In genomic region chr14:102901633-102902032, GRCh38 we compare ENCODE assay signal across 9 cellular contexts. TPM values are rescaled to one million over a fixed set of nuclear protein-coding genes. Genes with fewer than 3 reads are reported as not detected.
A peak's percentile ranks its signal among the peaks of the same experiment; 100 is the strongest.
DNase-seq lines count a peak whose midpoint lies in the region; ATAC-seq and TF ChIP-seq lines count a peak whose summit lies in the region.
"Had no signal": no experiment of that assay in that cellular context is flagged by ENCODE, and none has a peak within 500 bp of the region (broad histone marks: within the 10 kb centered on the region; RNA-seq: fewer than 3 reads in every experiment).

No MANE protein-coding gene starts in this region.

- no peaks in the 10 kb centered on the region for H3K27me3 ChIP-seq in CD4-positive, CD25-positive, alpha-beta regulatory T cell (ENCODE audit: control insufficient read depth, insufficient read depth, low read length)
- H3K27me3 ChIP-seq in Peyer's patch: no peaks in the 10 kb centered on the region
- H3K27me3 ChIP-seq in heart right ventricle: no peaks in the 10 kb centered on the region

- H3K27me3 Mint-ChIP-seq in CD4-positive, CD25-positive, alpha-beta regulatory T cell: no peaks in the 10 kb centered on the region

- no peak for TF ChIP-seq POLR2A in Peyer's patch (IDR thresholded peaks at IDR 0.05)

- peaks cover 67% of the 10 kb centered on the region for H3K36me3 ChIP-seq in CD4-positive, CD25-positive, alpha-beta regulatory T cell (ENCODE audit: control insufficient read depth, insufficient read depth, low read length)
- peaks cover 0 to 43% (median 0%) of the 10 kb centered on the region in 3 donors for H3K36me3 ChIP-seq in Peyer's patch
- H3K36me3 ChIP-seq in heart right ventricle: peaks cover 0 to 91% (median 4%) of the 10 kb centered on the region in 9 donors

- no peak overlapping the region for H3K4me3 ChIP-seq in CD4-positive, CD25-positive, alpha-beta regulatory T cell (ENCODE audit: low read depth, low read length)
- H3K4me3 ChIP-seq in Peyer's patch: no peak overlapping the region
- no peak overlapping the region for H3K4me3 ChIP-seq in heart right ventricle

- H3K36me3 Mint-ChIP-seq in CD4-positive, CD25-positive, alpha-beta regulatory T cell: peaks cover 39% of the 10 kb centered on the region

- no peak for DNase-seq in CD4-positive, CD25-positive, alpha-beta regulatory T cell
- DNase-seq in Peyer's patch (peak in 2 of 3 donors; percentile 80 to 86), activated gamma-delta T cell treated with Interleukin-2 at 50 U/mL for 16 hours (no peak), ecto neural progenitor cell (ENCODE audit: low spot score) (no peak), heart right ventricle (no peak), NCI-H526 (lab: John Stamatoyannopoulos, UW) (no peak)
- DNase-seq: EL had no signal

- peak overlapping the region in 1 of 4 donors; percentile 23 for H3K4me3 Mint-ChIP-seq in CD4-positive, CD25-positive, alpha-beta regulatory T cell

- WGBS in heart right ventricle, 2 donors: 54 to 80% methylated on average over 4 of the region's 4 CpGs

- H3K9me3 Mint-ChIP-seq in CD4-positive, CD25-positive, alpha-beta regulatory T cell: no peaks in the 10 kb centered on the region

- TF ChIP-seq CTCF in Peyer's patch (IDR thresholded peaks at IDR 0.05) (no peak), heart right ventricle (IDR thresholded peaks at IDR 0.05) (no peak)

- ATAC-seq in CD4-positive, CD25-positive, alpha-beta regulatory T cell (ENCODE audit: low read depth in 2 of 2): peak; percentile 43 to 56
- ATAC-seq in GM19023 (IDR thresholded peaks at IDR 0.05; ENCODE audit: unreplicated experiment) (peak; percentile 71), HG02943 (IDR thresholded peaks at IDR 0.05; ENCODE audit: low read depth, unreplicated experiment) (peak; percentile 74), heart right ventricle (no peak)

- peak overlapping the region in 2 of 3 donors; percentile 55 to 90 for H3K27ac Mint-ChIP-seq in CD4-positive, CD25-positive, alpha-beta regulatory T cell

- H3K9me3 ChIP-seq in CD4-positive, CD25-positive, alpha-beta regulatory T cell (ENCODE audit: control insufficient read depth in 2 of 2, low read length in 2 of 2): no peaks in the 10 kb centered on the region
- H3K9me3 ChIP-seq in Peyer's patch (no peaks in the 10 kb centered on the region), heart right ventricle (no peaks in the 10 kb centered on the region)

- no peak overlapping the region for H3K27ac ChIP-seq in CD4-positive, CD25-positive, alpha-beta regulatory T cell (ENCODE audit: insufficient read depth, low read length, poor library complexity, severe bottlenecking)
- H3K27ac ChIP-seq in Peyer's patch (peak overlapping the region in 2 of 4 donors; percentile 82 to 87), heart right ventricle (no peak overlapping the region)

- peaks cover 0 to 17% (median 8%) of the 10 kb centered on the region in 4 donors for H3K4me1 Mint-ChIP-seq in CD4-positive, CD25-positive, alpha-beta regulatory T cell

- H3K4me1 ChIP-seq in CD4-positive, CD25-positive, alpha-beta regulatory T cell (ENCODE audit: control insufficient read depth, insufficient read depth, low read length, poor library complexity, severe bottlenecking): no peaks in the 10 kb centered on the region
- H3K4me1 ChIP-seq in Peyer's patch (peaks cover 0 to 32% (median 11%) of the 10 kb centered on the region in 4 donors), heart right ventricle (peaks cover 0 to 12% (median 0%) of the 10 kb centered on the region in 9 donors)

- intact Hi-C loops in heart right ventricle (cut with DNase I): no loop called here

RNA-seq across cellular contexts. Expression of gene AMN, which starts 20.8 kb away (rescaled TPM):
- 0.86 TPM for total RNA-seq in CD4-positive, CD25-positive, alpha-beta regulatory T cell
- polyA plus RNA-seq in CD4-positive, CD25-positive, alpha-beta regulatory T cell: 1 to 10 TPM in 1 of 4 donors, under 1 TPM in 2, not detected in 1; 0.24 to 2.2 (median 0.46) TPM
- total RNA-seq in Peyer's patch (1,000 to 10,000 TPM in 1 of 4 donors, 100 to 1,000 TPM in 2, 10 to 100 TPM in 1; 89.1 to 1,110 (median 806) TPM), heart right ventricle (under 1 TPM in 1 of 10 donors, not detected in 9; 0.40 TPM)
- polyA plus RNA-seq in heart right ventricle: under 1 TPM; 0.15 to 0.17 TPM

Comparison
In these comparisons a context has a peak if more than half of its experiments do, and no peak if none do; other contexts are left out.
1. ATAC-seq: peak in CD4-positive, CD25-positive, alpha-beta regulatory T cell (2 of 2), GM19023 (single experiment) and HG02943 (single experiment); none in heart right ventricle (0 of 8).
2. DNase-seq: peak in Peyer's patch (2 of 3); none in CD4-positive, CD25-positive, alpha-beta regulatory T cell (0 of 3), activated gamma-delta T cell treated with Interleukin-2 at 50 U/mL for 16 hours (single experiment), ecto neural progenitor cell (single experiment), heart right ventricle (0 of 2) and NCI-H526 (0 of 2).
3. RNA of gene AMN, which starts 20.8 kb away (total RNA-seq): 89.1 to 1,110 TPM in Peyer's patch; 0.86 TPM in CD4-positive, CD25-positive, alpha-beta regulatory T cell (single experiment) and 0.40 TPM in heart right ventricle; every median in the first group is over 10 times any median in the second.